In genomic region chr20:50691585-50692552, GRCh38 we compare ENCODE assay signal across 9 cellular contexts. TPM values are rescaled to one million over a fixed set of nuclear protein-coding genes. Genes with fewer than 3 reads are reported as not detected.
A peak's percentile ranks its signal among the peaks of the same experiment; 100 is the strongest.
DNase-seq lines count a peak whose midpoint lies in the region; ATAC-seq and TF ChIP-seq lines count a peak whose summit lies in the region.
"Had no signal": no experiment of that assay in that cellular context is flagged by ENCODE, and none has a peak within 500 bp of the region (broad histone marks: within the 10 kb centered on the region; RNA-seq: fewer than 3 reads in every experiment).

No MANE protein-coding gene starts in this region.

- H3K4me1 Mint-ChIP-seq in Calu3 (ENCODE audit: low read depth, unreplicated experiment): peaks cover 23% of the 10 kb centered on the region

- H3K4me3 ChIP-seq in NT2/D1 (ENCODE audit: insufficient read length, low read depth) (peak overlapping the region; percentile 52), duodenal mucosa (ENCODE audit: low read depth in 1 of 2, low read length in 2 of 2) (peak overlapping the region; percentile 27 to 36), right lobe of liver (peak overlapping the region; percentile 12 to 41 (median 35)), suprapubic skin (peak overlapping the region; percentile 53)

- DNase-seq in NT2/D1 (ENCODE audit: low read depth, low spot score) (no peak), right lobe of liver (no peak), suprapubic skin (ENCODE audit: low spot score in 2 of 2) (peak in 1 of 2 donors; percentile 67), Calu3 (no peak)
- DNase-seq in stimulated activated naive CD4-positive, alpha-beta T cell (lab: John Stamatoyannopoulos, UW): no peak
- DNase-seq: activated T-cell treated with anti-CD3 and anti-CD28 coated beads, Interleukin-2, amount 50 U/mL, for 4 hours had no signal

- no peak overlapping the region for H3K27ac Mint-ChIP-seq in Calu3 (ENCODE audit: unreplicated experiment)

- no peak for TF ChIP-seq EP300 in suprapubic skin (IDR thresholded peaks at IDR 0.05)

- CTCF ChIA-PET in Calu3 (lab: Charles Lee): interaction anchor here (0.6 kb wide), 1 partner anchor 22 kb away, joined by 7 read pairs; no protein-coding TSS in a partner anchor

- H3K36me3 ChIP-seq in NT2/D1 (ENCODE audit: insufficient read depth, insufficient read length, low read length) (no peaks in the 10 kb centered on the region), duodenal mucosa (ENCODE audit: control insufficient read depth in 1 of 2, insufficient read depth in 2 of 2, low read length in 2 of 2) (no peaks in the 10 kb centered on the region), right lobe of liver (no peaks in the 10 kb centered on the region), suprapubic skin (no peaks in the 10 kb centered on the region)

- H3K27me3 Mint-ChIP-seq in Calu3 (ENCODE audit: unreplicated experiment): no peaks in the 10 kb centered on the region

- no peaks in the 10 kb centered on the region for H3K9me3 Mint-ChIP-seq in Calu3 (ENCODE audit: low read depth, unreplicated experiment)
- H3K9me3 Mint-ChIP-seq: activated T-cell treated with anti-CD3 and anti-CD28 coated beads, Interleukin-2, amount 50 U/mL, for 4 hours had no signal

- H3K27me3 ChIP-seq in NT2/D1 (ENCODE audit: insufficient read depth, insufficient read length) (no peaks in the 10 kb centered on the region), duodenal mucosa (ENCODE audit: control insufficient read depth in 1 of 2, insufficient read depth in 2 of 2, low read length in 2 of 2) (peaks cover 28 to 31% of the 10 kb centered on the region in 2 donors), right lobe of liver (no peaks in the 10 kb centered on the region), suprapubic skin (peaks cover 35% of the 10 kb centered on the region)

- peak; percentile 26 to 63 (median 46) for ATAC-seq in right lobe of liver
- no peak for ATAC-seq in esophagus mucosa
- no peak for ATAC-seq in GM21723 (IDR thresholded peaks at IDR 0.05; ENCODE audit: unreplicated experiment)

- TF ChIP-seq POLR2A in right lobe of liver (IDR thresholded peaks at IDR 0.05) (no peak), suprapubic skin (IDR thresholded peaks at IDR 0.05) (no peak)

- no peak overlapping the region for H3K4me3 Mint-ChIP-seq in Calu3 (ENCODE audit: low read depth, unreplicated experiment)
- H3K4me3 Mint-ChIP-seq: activated T-cell treated with anti-CD3 and anti-CD28 coated beads, Interleukin-2, amount 50 U/mL, for 4 hours had no signal

- H3K9ac ChIP-seq in NT2/D1 (ENCODE audit: insufficient read length, low read depth): peak overlapping the region; percentile 86
- no peak overlapping the region for H3K9ac ChIP-seq in duodenal mucosa (ENCODE audit: low read depth in 1 of 2, low read length in 2 of 2)

- H3K9me3 ChIP-seq in NT2/D1 (ENCODE audit: insufficient read depth, low read length) (no peaks in the 10 kb centered on the region), duodenal mucosa (ENCODE audit: control insufficient read depth in 1 of 2, low read length in 2 of 2) (no peaks in the 10 kb centered on the region), right lobe of liver (no peaks in the 10 kb centered on the region), suprapubic skin (no peaks in the 10 kb centered on the region)

- no TSS peak for BruUV-seq in Calu3 (replicated peaks; lab: Mats Ljungman, UMichigan)

- intact Hi-C loops in right lobe of liver (cut with DNase I): no loop called here
- intact Hi-C loops in Calu3 (cut with micrococcal nuclease; ENCODE audit: unreplicated experiment): no loop called here

- H3K4me1 ChIP-seq in NT2/D1 (ENCODE audit: insufficient read depth, insufficient read length) (peaks cover 9% of the 10 kb centered on the region), duodenal mucosa (ENCODE audit: control insufficient read depth in 1 of 2, insufficient read depth in 2 of 2, low read length in 2 of 2) (peaks cover 23 to 25% of the 10 kb centered on the region in 2 donors), right lobe of liver (peaks cover 0 to 4% (median 0%) of the 10 kb centered on the region in 4 donors), suprapubic skin (peaks cover 27% of the 10 kb centered on the region)

- WGBS in right lobe of liver (ENCODE audit: insufficient coverage, low coverage, low lambda C conversion rate, missing lambda C conversion rate): 38% methylated on average over 18 of the region's 22 CpGs
- 45% methylated on average over 21 of the region's 22 CpGs for WGBS in suprapubic skin

- TF ChIP-seq CTCF in right lobe of liver (IDR thresholded peaks at IDR 0.05) (no peak), suprapubic skin (IDR thresholded peaks at IDR 0.05) (no peak), Calu3 (IDR thresholded peaks at IDR 0.05; ENCODE audit: unreplicated experiment) (no peak)

- H3K36me3 Mint-ChIP-seq in Calu3 (ENCODE audit: insufficient read depth, unreplicated experiment): peaks cover 7% of the 10 kb centered on the region

- H3K27ac ChIP-seq in duodenal mucosa (ENCODE audit: low read depth, low read length): no peak overlapping the region
- peak overlapping the region; percentile 28 to 40 (median 31) for H3K27ac ChIP-seq in right lobe of liver
- H3K27ac ChIP-seq in suprapubic skin: peak overlapping the region; percentile 67

RNA-seq across cellular contexts. Expression of gene RIPOR3, which starts 0.5 kb away (rescaled TPM):
- total RNA-seq in right lobe of liver: 10 to 100 TPM in 2 of 6 experiments, 1 to 10 TPM in 4; 4.8 to 13.8 (median 8.9) TPM
- 10 to 100 TPM in 1 of 4 donors, 1 to 10 TPM in 3; 3.3 to 10.1 (median 5.3) TPM for total RNA-seq in suprapubic skin
- total RNA-seq in esophagus mucosa: 1.2 TPM
- total RNA-seq in Calu3 (2022): 2.8 and 4.0 TPM in 2 replicates

RNA-seq across cellular contexts. Expression of gene PARD6B, which starts 39.5 kb away (rescaled TPM):
- total RNA-seq in right lobe of liver (10 to 100 TPM in 2 of 6 experiments, 1 to 10 TPM in 4; 6.6 to 11.1 (median 8.5) TPM), suprapubic skin (10 to 100 TPM in 1 of 4 donors, 1 to 10 TPM in 3; 7.6 to 10.3 (median 8.4) TPM), esophagus mucosa (6.5 TPM), Calu3 (2022) (114 and 127 TPM in 2 replicates)

Comparison
In these comparisons a context has a peak if more than half of its experiments do, and no peak if none do; other contexts are left out.
1. ATAC-seq: peak in right lobe of liver (4 of 4); none in esophagus mucosa (single experiment) and GM21723 (single experiment).
2. Peak in every context shown above with its lines, with median percentiles within 50 percentile points of each other: H3K4me3 ChIP-seq.